Comparison of ENCODE assay signal across 24 cellular contexts in the genomic region with DNA sequence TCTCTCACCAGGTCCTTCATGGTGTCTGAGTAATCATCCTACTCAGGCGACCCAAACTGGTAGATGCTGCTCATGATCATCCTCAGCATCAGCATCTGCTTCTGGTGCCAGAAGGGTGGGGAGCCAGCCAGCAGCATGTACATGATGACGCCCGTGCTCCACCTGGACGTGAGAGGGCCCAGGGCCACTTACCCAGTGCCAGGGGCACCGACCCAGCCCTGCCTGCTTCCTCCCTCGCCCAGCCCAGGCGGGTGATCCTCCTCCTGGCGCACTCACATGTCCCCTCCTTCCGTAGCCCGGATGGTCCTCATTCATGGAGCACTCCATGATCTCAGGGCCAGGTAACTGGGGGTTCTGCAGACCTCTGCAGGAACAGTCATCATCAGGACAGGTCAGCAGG.
DNase-seq lines count a peak whose midpoint lies in the region; ATAC-seq and TF ChIP-seq lines count a peak whose summit lies in the region.
"Had no signal": no experiment of that assay in that cellular context is flagged by ENCODE, and none has a peak within 500 bp of the region (broad histone marks: within the 10 kb centered on the region; RNA-seq: fewer than 3 reads in every experiment).

No MANE protein-coding gene starts in this region.

- no peak overlapping the region for H3K27ac Mint-ChIP-seq in activated CD4-positive, alpha-beta T cell treated with anti-CD3 and anti-CD28 coated beads, Interleukin-2, amount 10 ng/mL, durations not matched to agents 24 days and 14 days
- no peak overlapping the region for H3K27ac Mint-ChIP-seq in activated CD4-positive, alpha-beta T cell treated with anti-CD3 and anti-CD28 coated beads for 36 hours
- no peak overlapping the region for H3K27ac Mint-ChIP-seq in chondrocyte (ENCODE audit: unreplicated experiment)
- H3K27ac Mint-ChIP-seq: CD14-positive monocyte; CD4-positive, alpha-beta memory T cell; CD4-positive, CD25-positive, alpha-beta regulatory T cell; CD8-positive, alpha-beta memory T cell had no signal

- DNase-seq in activated CD4-positive, alpha-beta T cell treated with anti-CD3 and anti-CD28 coated beads, Interleukin-2, amount 10 ng/mL, durations not matched to agents 24 days and 14 days: peak; percentile 29
- DNase-seq in activated CD4-positive, alpha-beta T cell treated with anti-CD3 and anti-CD28 coated beads for 36 hours: no peak
- peak; percentile 95 for DNase-seq in chondrocyte (ENCODE audit: low spot score)
- peak; percentile 0 for DNase-seq in iris pigment epithelial cell (ENCODE audit: low read depth)
- no peak for DNase-seq in cardiac septum (ENCODE audit: low spot score)
- DNase-seq: AML-193; BE2C; C1 segment of cervical spinal cord; CD4-positive, alpha-beta memory T cell; CD4-positive, CD25-positive, alpha-beta regulatory T cell; CD8-positive, alpha-beta memory T cell; COR-L47; DMS 273 treated with DMSO at 0.1 percent for 48 hours; DMS153; DMS53; DMS79; DND-41; EL; GDM1 had no signal

- no peak for ATAC-seq in activated CD4-positive, alpha-beta T cell treated with anti-CD3 and anti-CD28 coated beads for 36 hours
- ATAC-seq in GM21390 (IDR thresholded peaks at IDR 0.05; ENCODE audit: unreplicated experiment): no peak
- no peak for ATAC-seq in GM21526 (IDR thresholded peaks at IDR 0.05; ENCODE audit: low FRiP score, unreplicated experiment)
- ATAC-seq: A549, GM12878 had no signal

- intact Hi-C loops in activated CD4-positive, alpha-beta T cell treated with anti-CD3 and anti-CD28 coated beads, Interleukin-2, amount 10 ng/mL, durations not matched to agents 24 days and 14 days (cut with micrococcal nuclease): no loop called here
- intact Hi-C loops in activated CD4-positive, alpha-beta T cell treated with anti-CD3 and anti-CD28 coated beads for 36 hours (cut with DNase I, micrococcal nuclease): no loop called here
- intact Hi-C loops in cardiac septum (cut with DNase I): no loop called here

- TF ChIP-seq CTCF in chondrocyte (IDR thresholded peaks at IDR 0.05): no peak

- no peaks in the 10 kb centered on the region for H3K27me3 Mint-ChIP-seq in activated CD4-positive, alpha-beta T cell treated with anti-CD3 and anti-CD28 coated beads, Interleukin-2, amount 10 ng/mL, durations not matched to agents 24 days and 14 days
- H3K27me3 Mint-ChIP-seq in activated CD4-positive, alpha-beta T cell treated with anti-CD3 and anti-CD28 coated beads for 36 hours: no peaks in the 10 kb centered on the region
- no peaks in the 10 kb centered on the region for H3K27me3 Mint-ChIP-seq in chondrocyte (ENCODE audit: low read depth)
- H3K27me3 Mint-ChIP-seq: CD4-positive, alpha-beta memory T cell; CD4-positive, CD25-positive, alpha-beta regulatory T cell; CD8-positive, alpha-beta memory T cell had no signal

- CTCF ChIA-PET in activated CD4-positive, alpha-beta T cell treated with anti-CD3 and anti-CD28 coated beads for 36 hours (lab: Charles Lee): no interaction called here

- H3K36me3 Mint-ChIP-seq in activated CD4-positive, alpha-beta T cell treated with anti-CD3 and anti-CD28 coated beads, Interleukin-2, amount 10 ng/mL, durations not matched to agents 24 days and 14 days (ENCODE audit: low read depth): no peaks in the 10 kb centered on the region
- no peaks in the 10 kb centered on the region for H3K36me3 Mint-ChIP-seq in activated CD4-positive, alpha-beta T cell treated with anti-CD3 and anti-CD28 coated beads for 36 hours (ENCODE audit: low read depth)
- H3K36me3 Mint-ChIP-seq in chondrocyte (ENCODE audit: low read depth): no peaks in the 10 kb centered on the region
- H3K36me3 Mint-ChIP-seq: CD14-positive monocyte; CD4-positive, alpha-beta memory T cell; CD4-positive, CD25-positive, alpha-beta regulatory T cell; CD8-positive, alpha-beta memory T cell had no signal

- H3K4me3 Mint-ChIP-seq in activated CD4-positive, alpha-beta T cell treated with anti-CD3 and anti-CD28 coated beads, Interleukin-2, amount 10 ng/mL, durations not matched to agents 24 days and 14 days: no peak overlapping the region
- no peak overlapping the region for H3K4me3 Mint-ChIP-seq in activated CD4-positive, alpha-beta T cell treated with anti-CD3 and anti-CD28 coated beads for 36 hours
- no peak overlapping the region for H3K4me3 Mint-ChIP-seq in chondrocyte (ENCODE audit: unreplicated experiment)
- H3K4me3 Mint-ChIP-seq: CD14-positive monocyte; CD4-positive, alpha-beta memory T cell; CD4-positive, CD25-positive, alpha-beta regulatory T cell; CD8-positive, alpha-beta memory T cell had no signal

- POLR2A ChIA-PET in activated CD4-positive, alpha-beta T cell treated with anti-CD3 and anti-CD28 coated beads for 36 hours (lab: Charles Lee): no interaction called here

- peaks cover 2% of the 10 kb centered on the region for H3K9me3 Mint-ChIP-seq in activated CD4-positive, alpha-beta T cell treated with anti-CD3 and anti-CD28 coated beads, Interleukin-2, amount 10 ng/mL, durations not matched to agents 24 days and 14 days
- peaks cover 6% of the 10 kb centered on the region for H3K9me3 Mint-ChIP-seq in activated CD4-positive, alpha-beta T cell treated with anti-CD3 and anti-CD28 coated beads for 36 hours (ENCODE audit: low read depth)
- peaks cover 34% of the 10 kb centered on the region for H3K9me3 Mint-ChIP-seq in chondrocyte (ENCODE audit: low read depth)

- no peaks in the 10 kb centered on the region for H3K4me1 Mint-ChIP-seq in activated CD4-positive, alpha-beta T cell treated with anti-CD3 and anti-CD28 coated beads, Interleukin-2, amount 10 ng/mL, durations not matched to agents 24 days and 14 days
- H3K4me1 Mint-ChIP-seq in activated CD4-positive, alpha-beta T cell treated with anti-CD3 and anti-CD28 coated beads for 36 hours: no peaks in the 10 kb centered on the region
- no peaks in the 10 kb centered on the region for H3K4me1 Mint-ChIP-seq in chondrocyte (ENCODE audit: low read depth)
- H3K4me1 Mint-ChIP-seq: CD14-positive monocyte; CD4-positive, alpha-beta memory T cell; CD4-positive, CD25-positive, alpha-beta regulatory T cell; CD8-positive, alpha-beta memory T cell had no signal

Comparison
In these comparisons a context has a peak if more than half of its experiments do, and no peak if none do; other contexts are left out.
1. DNase-seq: peak in activated CD4-positive, alpha-beta T cell treated with anti-CD3 and anti-CD28 coated beads, Interleukin-2, amount 10 ng/mL, durations not matched to agents 24 days and 14 days (single experiment), chondrocyte (single experiment) and iris pigment epithelial cell (single experiment); none in activated CD4-positive, alpha-beta T cell treated with anti-CD3 and anti-CD28 coated beads for 36 hours (single experiment) and cardiac septum (single experiment).